ENCODE assay signal across 1 cellular context in genomic region chr1:12113433-12114339, GRCh38.
TF ChIP-seq lines count a peak whose summit lies in the region.

No MANE protein-coding gene starts in this region.

TF ChIP-seq in K562, 482 proteins besides CTCF, POLR2A, EP300 and RAD21 (continues in another document):
- TF ChIP-seq BRF1 (IDR thresholded peaks at IDR 0.05; ENCODE audit: borderline replicate concordance, extremely low read depth, insufficient read length) (no peak), HNRNPUL1 (IDR thresholded peaks at IDR 0.05; ENCODE audit: low read length) (no peak), E2F8 (IDR thresholded peaks at IDR 0.05; ENCODE audit: low read depth, partially characterized antibody) (no peak), SMC3 (conservative IDR thresholded peaks at IDR 0.05; ENCODE audit: insufficient read depth, low read depth, low read length) (no peak), ADNP (tag; IDR thresholded peaks at IDR 0.05) (peak; percentile 88; the same call in 1 of the 2 replicates), IRF2 (CRISPR knock-in tag; IDR thresholded peaks at IDR 0.05) (no peak), CREB5 (CRISPR knock-in tag; IDR thresholded peaks at IDR 0.05) (no peak), ESRRA (IDR thresholded peaks at IDR 0.05; ENCODE audit: borderline replicate concordance, low read depth) (peak; percentile 56), CHD7 (IDR thresholded peaks at IDR 0.05; ENCODE audit: low read depth, low read length) (no peak), GABPB2 (CRISPR knock-in tag; conservative IDR thresholded peaks at IDR 0.05) (no peak), ZNF512 (tag; IDR thresholded peaks at IDR 0.05) (peak; percentile 65), ZNF518B (CRISPR knock-in tag; IDR thresholded peaks at IDR 0.05) (no peak), TEAD4 (IDR thresholded peaks at IDR 0.05; ENCODE audit: low read length) (no peak), TEAD4 (CRISPR knock-in tag; IDR thresholded peaks at IDR 0.05; ENCODE audit: borderline replicate concordance) (no peak), PHB2 (IDR thresholded peaks at IDR 0.05; ENCODE audit: low read depth) (peak; percentile 58; the same call in 1 of the 2 replicates), BMI1 (IDR thresholded peaks at IDR 0.05; ENCODE audit: low read length) (no peak), ID3 (CRISPR knock-in tag; IDR thresholded peaks at IDR 0.05) (no peak), ID3 (tag; IDR thresholded peaks at IDR 0.05) (peak; percentile 77), WHSC1 (IDR thresholded peaks at IDR 0.05; ENCODE audit: low read length) (no peak), CEBPB (tag; IDR thresholded peaks at IDR 0.05) (no peak), THRA (IDR thresholded peaks at IDR 0.05) (no peak), CREB3 (tag; conservative IDR thresholded peaks at IDR 0.05; ENCODE audit: low read depth) (no peak), ZBTB7A (IDR thresholded peaks at IDR 0.05; ENCODE audit: borderline replicate concordance, control insufficient read depth, low read depth, low read length) (no peak), CHCHD3 (CRISPR knock-in tag; IDR thresholded peaks at IDR 0.05) (no peak), ELF1 (tag; IDR thresholded peaks at IDR 0.05) (no peak), ZNF668 (CRISPR knock-in tag; IDR thresholded peaks at IDR 0.05) (0 out of 2 replicates have a peak, but pooled peaks have one; percentile 4), BCOR (IDR thresholded peaks at IDR 0.05) (peak; percentile 77), HMGN3 (IDR thresholded peaks at IDR 0.05; ENCODE audit: borderline replicate concordance, extremely low read depth, insufficient read length, low read depth, low read length) (no peak), FIP1L1 (IDR thresholded peaks at IDR 0.05; ENCODE audit: low read depth, low read length, poor library complexity, severe bottlenecking) (no peak), SMARCB1 (IDR thresholded peaks at IDR 0.05; ENCODE audit: insufficient read length, low read depth) (no peak), ZSCAN29 (IDR thresholded peaks at IDR 0.05) (no peak)
